21 cellular contexts compared by ENCODE assay signal in the genomic region with DNA sequence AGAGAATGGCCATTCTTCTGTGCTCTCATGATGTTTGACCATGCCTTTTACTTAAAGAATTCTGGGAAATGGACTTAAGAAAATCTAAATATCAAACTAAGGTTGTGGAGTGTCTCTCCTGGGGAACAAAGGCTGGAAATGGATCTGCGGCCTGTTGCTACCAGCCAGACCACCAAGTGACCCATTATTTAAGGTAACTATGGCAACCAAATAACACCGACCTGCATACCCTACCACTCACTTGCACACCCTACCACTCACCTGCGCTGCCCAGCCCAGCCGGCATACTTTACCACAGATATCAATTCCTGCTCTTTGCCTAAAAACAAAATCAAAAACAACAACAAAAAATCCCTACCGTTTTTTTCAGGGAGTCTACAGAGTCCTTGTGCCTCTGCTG.
A peak's percentile ranks its signal among the peaks of the same experiment; 100 is the strongest.
DNase-seq lines count a peak whose midpoint lies in the region; ATAC-seq, FAIRE-seq and TF ChIP-seq lines count a peak whose summit lies in the region.
"Had no signal": no experiment of that assay in that cellular context is flagged by ENCODE, and none has a peak within 500 bp of the region (broad histone marks: within the 10 kb centered on the region; RNA-seq: fewer than 3 reads in every experiment).

No MANE protein-coding gene starts in this region.

- H3K79me2 ChIP-seq in K562 (ENCODE audit: control insufficient read depth, insufficient read depth, low read length), result no peaks in the 10 kb centered on the region

- ATAC-seq in K562, result peak; percentile 15; the same call in 2 of the 3 replicates
- no peak for ATAC-seq in T-cell (replicated peaks in 1 of 4)
- ATAC-seq in Right ventricle myocardium superior (ENCODE audit: poor library complexity), result no peak
- ATAC-seq: HCT116, HepG2 had no signal

- H3K4me2 ChIP-seq in K562 (ENCODE audit: insufficient read depth, low read length), result no peak overlapping the region
- H3K4me2 ChIP-seq: KMS-11 had no signal

- H3K4me3 ChIP-seq in K562, result no peak overlapping the region

- no peak for FAIRE-seq in K562 (lab: Jason Lieb, UNC)
- FAIRE-seq: A204.1, D721Med, G401.6, GM12891, H54, HepG2 had no signal

- CTCF ChIA-PET in K562 (lab: Yijun Ruan, JAX; ENCODE audit: low intra/inter-chr PET ratio), result no interaction called here
- CTCF ChIA-PET in T-cell (lab: Charles Lee), result no interaction called here

- peaks cover 58% of the 10 kb centered on the region for H3K36me3 ChIP-seq in K562 (ENCODE audit: control insufficient read depth, insufficient read depth, low read length)

- no peaks in the 10 kb centered on the region; the same call in 1 of the 2 replicates for H3K27me3 Mint-ChIP-seq in HFFc6 (ENCODE audit: insufficient read depth)
- no peaks in the 10 kb centered on the region for H3K27me3 Mint-ChIP-seq in T-cell
- H3K27me3 Mint-ChIP-seq: CD4-positive, CD25-positive, alpha-beta regulatory T cell; CD8-positive, alpha-beta memory T cell had no signal

- H3K9ac ChIP-seq in K562 (ENCODE audit: insufficient read depth in 1 of 2, low read depth in 2 of 2, low read length in 2 of 2), result no peak overlapping the region
- H3K9ac ChIP-seq: KMS-11 had no signal

- H3K9me3 Mint-ChIP-seq in HFFc6 (no peaks in the 10 kb centered on the region), T-cell (no peaks in the 10 kb centered on the region)
- H3K9me3 Mint-ChIP-seq: CD4-positive, CD25-positive, alpha-beta regulatory T cell; CD8-positive, alpha-beta memory T cell had no signal

- H3K36me3 Mint-ChIP-seq in HFFc6 (ENCODE audit: low read depth), result peaks cover 26% of the 10 kb centered on the region
- H3K36me3 Mint-ChIP-seq in T-cell, result peaks cover 72% of the 10 kb centered on the region

- no peak for TF ChIP-seq POLR2A in K562 (conservative IDR thresholded peaks at IDR 0.05)

- intact Hi-C loops in K562 (cut with micrococcal nuclease), result no loop called here
- intact Hi-C loops in Right ventricle myocardium superior (cut with DNase I), result no loop called here

- WGBS in K562 (ENCODE audit: insufficient coverage, low coverage, missing lambda C conversion rate), result 78% methylated on average over 5 of the region's 5 CpGs

- TF ChIP-seq EP300 in K562 (IDR thresholded peaks at IDR 0.05; ENCODE audit: low read length), result no peak

- no peaks in the 10 kb centered on the region for H4K20me1 ChIP-seq in K562 (replicated peaks; ENCODE audit: control insufficient read depth, insufficient read depth, low read length)

- H3K9me3 ChIP-seq in K562 (replicated peaks; ENCODE audit: control insufficient read depth, insufficient read depth, low read depth, low read length), result no peaks in the 10 kb centered on the region
- H3K9me3 ChIP-seq: BE2C, Caco-2 had no signal

- BruUV-seq in K562 (replicated peaks; lab: Mats Ljungman, UMichigan), result no TSS peak

- H2AFZ ChIP-seq in K562 (ENCODE audit: low read depth, low read length), result no peak overlapping the region

- H3K27ac ChIP-seq in K562 (ENCODE audit: extremely low read depth, low read depth, low read length), result no peak overlapping the region
- H3K27ac ChIP-seq: KMS-11 had no signal

- H3K4me1 Mint-ChIP-seq in HFFc6 (ENCODE audit: low read depth) (peaks cover 58% of the 10 kb centered on the region), T-cell (no peaks in the 10 kb centered on the region)
- H3K4me1 Mint-ChIP-seq: CD8-positive, alpha-beta memory T cell had no signal

- TF ChIP-seq RAD21 in K562 (CRISPR knock-in tag; conservative IDR thresholded peaks at IDR 0.05 in 1 of 2, IDR thresholded peaks at IDR 0.05 in 1 of 2), result no peak

- DNase-seq in HFFc6, result no peak
- no peak for DNase-seq in K562 (ENCODE audit: extremely low read depth in 1 of 4, low spot score in 3 of 4)
- peak; percentile 12 for DNase-seq in iPS DF 19.7 (ENCODE audit: low read depth, low spot score)
- no peak for DNase-seq in SKM-1 (lab: John Stamatoyannopoulos, UW; ENCODE audit: unreplicated experiment)
- DNase-seq in T-cell, result no peak
- no peak for DNase-seq in GM19238 (ENCODE audit: insufficient read length, low spot score)
- no peak for DNase-seq in Right ventricle myocardium superior
- DNase-seq: ACHN; BE2C; C1 segment of cervical spinal cord; Caco-2; CD4-positive, CD25-positive, alpha-beta regulatory T cell; CD8-positive, alpha-beta memory T cell had no signal

- in situ Hi-C loops in K562 (cut with MboI), result no loop called here

- TF ChIP-seq CTCF in HFFc6 (IDR thresholded peaks at IDR 0.05) (no peak), K562 (IDR thresholded peaks at IDR 0.05 in 2 of 3, conservative IDR thresholded peaks at IDR 0.05 in 1 of 3; ENCODE audit: insufficient read depth in 2 of 3, low read depth in 1 of 3, low read length in 3 of 3) (no peak)

- no peaks in the 10 kb centered on the region; a peak in 1 of 5 replicates for H3K4me1 ChIP-seq in K562 (replicated peaks in 1 of 2; ENCODE audit: control insufficient read depth in 2 of 2, insufficient read depth in 2 of 2, low read length in 2 of 2)
- H3K4me1 ChIP-seq: Caco-2 had no signal

- POLR2A ChIA-PET in K562 (lab: Yijun Ruan, JAX), result no interaction called here
- POLR2A ChIA-PET in T-cell (lab: Charles Lee), result no interaction called here

- H3K4me3 Mint-ChIP-seq in HFFc6 (no peak overlapping the region; the same call in 1 of the 2 replicates), T-cell (no peak overlapping the region)
- H3K4me3 Mint-ChIP-seq: CD4-positive, CD25-positive, alpha-beta regulatory T cell; CD8-positive, alpha-beta memory T cell had no signal

- no peaks in the 10 kb centered on the region for H3K27me3 ChIP-seq in K562 (ENCODE audit: control insufficient read depth in 2 of 2, insufficient read depth in 2 of 2, low read length in 2 of 2)
- H3K27me3 ChIP-seq: BE2C had no signal

- no peaks in the 10 kb centered on the region for H3K9me1 ChIP-seq in K562 (ENCODE audit: control insufficient read depth, insufficient read depth, low read length)

- H3K27ac Mint-ChIP-seq in HFFc6, result peak overlapping the region; percentile 75
- no peak overlapping the region for H3K27ac Mint-ChIP-seq in T-cell
- H3K27ac Mint-ChIP-seq: CD8-positive, alpha-beta memory T cell had no signal

TF ChIP-seq in K562, 482 proteins besides CTCF, POLR2A, EP300 and RAD21:
- TF ChIP-seq POLR2H (tag; IDR thresholded peaks at IDR 0.05; ENCODE audit: low read depth) (no peak), RFX1 (IDR thresholded peaks at IDR 0.05) (peak; percentile 76)
